ENCODE assay signal across 1 cellular context in genomic region chr11:3051435-3052108, GRCh38.
TF ChIP-seq lines count a peak whose summit lies in the region.

No MANE protein-coding gene starts in this region.

TF ChIP-seq in H1, 55 proteins besides CTCF, POLR2A, EP300 and RAD21:
- TF ChIP-seq SP1 (IDR thresholded peaks at IDR 0.05; ENCODE audit: low read depth, low read length) (no peak), BCL11A (IDR thresholded peaks at IDR 0.05; ENCODE audit: low read depth in 2 of 2, low read length in 2 of 2) (no peak), BACH1 (IDR thresholded peaks at IDR 0.05; ENCODE audit: low read length) (peak; percentile 65), POLR2AphosphoS5 (IDR thresholded peaks at IDR 0.05; ENCODE audit: low read depth, low read length) (no peak), MAFK (IDR thresholded peaks at IDR 0.05; ENCODE audit: low read depth, low read length) (peak; percentile 65; the same call in 1 of the 2 replicates), HDAC6 (IDR thresholded peaks at IDR 0.05; ENCODE audit: low read depth, low read length) (no peak)
